ENCODE assay signal across 8 cellular contexts in genomic region chr4:87009095-87009648, GRCh38.
DNase-seq lines count a peak whose midpoint lies in the region; ATAC-seq and TF ChIP-seq lines count a peak whose summit lies in the region.

No MANE protein-coding gene starts in this region.

- intact Hi-C loops in heart right ventricle (cut with DNase I) (loop anchor here (2.0 to 10.0 kb wide), 11 partner anchors 20 to 206 kb away; partner anchors contain the start of gene AFF1 (in 2 of the 10)), left ventricle myocardium superior (cut with micrococcal nuclease) (loop anchor here (5.0 kb wide), 2 partner anchors 72 to 83 kb away; partner anchors contain the start of gene AFF1), lower lobe of right lung (cut with DNase I) (no loop called here)

- H3K4me1 ChIP-seq in heart right ventricle, result peaks cover 9 to 79% (median 70%) of the 10 kb centered on the region in 9 donors
- peaks cover 78% of the 10 kb centered on the region for H3K4me1 ChIP-seq in lower lobe of right lung

- H3K27me3 Mint-ChIP-seq in activated naive CD8-positive, alpha-beta T cell treated with anti-CD3 and anti-CD28 coated beads for 36 hours, result no peaks in the 10 kb centered on the region

- H3K27ac Mint-ChIP-seq in activated naive CD8-positive, alpha-beta T cell treated with anti-CD3 and anti-CD28 coated beads for 36 hours, result no peak overlapping the region

- peak overlapping the region; percentile 63 for H3K4me3 Mint-ChIP-seq in activated naive CD8-positive, alpha-beta T cell treated with anti-CD3 and anti-CD28 coated beads for 36 hours

- no peaks in the 10 kb centered on the region for H3K36me3 ChIP-seq in heart right ventricle
- H3K36me3 ChIP-seq in lower lobe of right lung, result no peaks in the 10 kb centered on the region

- ATAC-seq in heart right ventricle, result no peak
- ATAC-seq in left ventricle myocardium superior, result no peak
- ATAC-seq in lower lobe of right lung, result no peak
- ATAC-seq in HG03095 (IDR thresholded peaks at IDR 0.05; ENCODE audit: unreplicated experiment), result no peak
- no peak for ATAC-seq in GM19324 (IDR thresholded peaks at IDR 0.05; ENCODE audit: low FRiP score, unreplicated experiment)

- H3K4me1 Mint-ChIP-seq in activated naive CD8-positive, alpha-beta T cell treated with anti-CD3 and anti-CD28 coated beads for 36 hours, result peaks cover 71% of the 10 kb centered on the region

- no peaks in the 10 kb centered on the region for H3K27me3 ChIP-seq in heart right ventricle
- no peaks in the 10 kb centered on the region for H3K27me3 ChIP-seq in lower lobe of right lung (ENCODE audit: low read depth)

- H3K27ac ChIP-seq in heart right ventricle, result peak overlapping the region in 7 of 10 donors; percentile 19 to 99 (median 98)
- peak overlapping the region; percentile 20 for H3K27ac ChIP-seq in lower lobe of right lung

- H3K36me3 Mint-ChIP-seq in activated naive CD8-positive, alpha-beta T cell treated with anti-CD3 and anti-CD28 coated beads for 36 hours, result no peaks in the 10 kb centered on the region

- WGBS in heart right ventricle, 2 donors, result 24 to 34% methylated on average over 2 of the region's 2 CpGs

- H3K9me3 ChIP-seq in heart right ventricle (no peaks in the 10 kb centered on the region), lower lobe of right lung (no peaks in the 10 kb centered on the region)

- DNase-seq in heart right ventricle (no peak), left ventricle myocardium superior (no peak), lower lobe of right lung (no peak), dedifferentiated amniotic fluid mesenchymal stem cell (ENCODE audit: extremely low spot score) (no peak), glomerular visceral epithelial cell (ENCODE audit: extremely low spot score) (no peak)
- DNase-seq in activated naive CD8-positive, alpha-beta T cell treated with anti-CD3 and anti-CD28 coated beads for 36 hours, result no peak

- TF ChIP-seq CTCF in heart right ventricle (IDR thresholded peaks at IDR 0.05) (no peak), lower lobe of right lung (IDR thresholded peaks at IDR 0.05) (no peak)

- no peaks in the 10 kb centered on the region for H3K9me3 Mint-ChIP-seq in activated naive CD8-positive, alpha-beta T cell treated with anti-CD3 and anti-CD28 coated beads for 36 hours

- peak overlapping the region in 8 of 10 donors; percentile 72 to 82 (median 79) for H3K4me3 ChIP-seq in heart right ventricle
- H3K4me3 ChIP-seq in lower lobe of right lung, result peak overlapping the region; percentile 80
